ENCODE assay signal across 17 cellular contexts in the genomic region with DNA sequence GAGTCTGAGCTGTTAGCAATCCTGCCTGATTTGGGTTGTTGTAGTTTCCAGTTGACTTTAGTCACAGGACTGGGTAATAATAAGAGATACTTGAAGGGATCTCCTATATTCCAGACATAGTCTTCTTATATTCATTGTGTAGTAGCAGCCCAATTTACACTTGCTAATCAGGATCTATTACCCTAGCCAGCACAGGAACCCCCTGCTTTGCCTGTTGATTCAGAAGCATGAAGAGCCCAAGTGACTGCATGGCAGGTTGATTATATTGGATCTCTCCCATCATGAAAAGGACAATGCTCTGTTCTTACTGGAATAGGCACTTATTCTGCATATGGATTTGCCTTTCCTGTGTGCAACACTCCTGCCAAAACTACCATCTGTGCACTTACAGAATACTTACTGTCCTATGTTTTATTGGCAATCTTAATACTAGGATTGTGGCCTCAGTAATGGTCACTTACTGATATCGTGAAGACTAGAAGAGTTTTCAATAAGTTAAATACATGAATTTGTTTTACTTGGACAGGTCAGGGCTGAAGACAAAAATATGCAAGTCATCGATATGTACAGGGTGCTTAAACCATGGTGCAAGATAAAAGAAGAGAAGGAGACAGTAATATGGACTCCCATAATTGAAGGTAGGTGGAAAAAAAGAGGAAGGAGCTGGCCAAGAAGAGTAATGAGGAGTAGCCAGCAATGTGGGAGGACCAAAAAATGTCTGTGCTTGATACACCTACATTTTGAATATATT.
DNase-seq lines count a peak whose midpoint lies in the region; ATAC-seq, FAIRE-seq and TF ChIP-seq lines count a peak whose summit lies in the region.
"Had no signal": no experiment of that assay in that cellular context is flagged by ENCODE, and none has a peak within 500 bp of the region (broad histone marks: within the 10 kb centered on the region; RNA-seq: fewer than 3 reads in every experiment).

No MANE protein-coding gene starts in this region.

- H3K9ac ChIP-seq in HepG2 (ENCODE audit: insufficient read depth, low read depth, low read length): no peak overlapping the region
- H3K9ac ChIP-seq: GM23248 had no signal

- TF ChIP-seq EP300 in HepG2 (IDR thresholded peaks at IDR 0.05; ENCODE audit: low read depth in 2 of 2, low read length in 2 of 2) (no peak), HepG2 (CRISPR knock-in tag; IDR thresholded peaks at IDR 0.05; ENCODE audit: borderline replicate concordance) (no peak)

- no TSS peak for BruUV-seq in HepG2 (replicated peaks; lab: Mats Ljungman, UMichigan)

- intact Hi-C loops in HepG2 (cut with micrococcal nuclease; ENCODE audit: unreplicated experiment) (no loop called here), right lobe of liver (cut with DNase I) (no loop called here)

- H3K27ac ChIP-seq in HepG2 (ENCODE audit: extremely low read length, insufficient read depth, low read length): no peak overlapping the region
- H3K27ac ChIP-seq in right lobe of liver: no peak overlapping the region
- H3K27ac ChIP-seq: C4-2B, GM23248 had no signal

- POLR2A ChIA-PET in HepG2 (lab: Yijun Ruan, JAX): no interaction called here

- FAIRE-seq in HepG2 (lab: Jason Lieb, UNC): no peak
- FAIRE-seq: G401.6, GM12891 had no signal

- no peaks in the 10 kb centered on the region for H3K36me3 ChIP-seq in HepG2 (replicated peaks in 1 of 2; ENCODE audit: control insufficient read depth in 1 of 2, insufficient read depth in 2 of 2, low read length in 2 of 2)
- no peaks in the 10 kb centered on the region for H3K36me3 ChIP-seq in right lobe of liver

- H3K4me1 ChIP-seq in HepG2 (ENCODE audit: insufficient read depth, low read length): no peaks in the 10 kb centered on the region
- H3K4me1 ChIP-seq in right lobe of liver: peaks cover 0 to 5% (median 0%) of the 10 kb centered on the region in 4 donors

- H3K79me2 ChIP-seq in HepG2 (ENCODE audit: insufficient read depth, low read length): no peaks in the 10 kb centered on the region

- TF ChIP-seq POLR2A in HepG2 (IDR thresholded peaks at IDR 0.05; ENCODE audit: insufficient read depth in 1 of 2, low read depth in 2 of 2, low read length in 2 of 2) (no peak), right lobe of liver (IDR thresholded peaks at IDR 0.05) (no peak)

- H4K20me1 ChIP-seq in HepG2 (ENCODE audit: insufficient read depth, low read length): no peaks in the 10 kb centered on the region

- no peaks in the 10 kb centered on the region for H3K27me3 ChIP-seq in HepG2 (ENCODE audit: control insufficient read depth in 1 of 2, insufficient read depth in 2 of 2, low read length in 2 of 2)
- H3K27me3 ChIP-seq in right lobe of liver: no peaks in the 10 kb centered on the region

- in situ Hi-C loops in HepG2 (cut with HindIII; ENCODE audit: extremely low pct_ligation_motif_present, low pct_unique_long_range_greater_than_20kb): no loop called here

- CTCF ChIA-PET in HepG2 (lab: Yijun Ruan, JAX; ENCODE audit: low intra/inter-chr PET ratio, low total read pairs): no interaction called here

- no peak for TF ChIP-seq CTCF in HepG2 (CRISPR knock-in tag; IDR thresholded peaks at IDR 0.05)
- no peak for TF ChIP-seq CTCF in right lobe of liver (IDR thresholded peaks at IDR 0.05)

- no peak for TF ChIP-seq RAD21 in HepG2 (CRISPR knock-in tag; IDR thresholded peaks at IDR 0.05)

- H3K4me3 ChIP-seq in HepG2 (replicated peaks in 1 of 3; ENCODE audit: insufficient read depth in 1 of 3, low read depth in 2 of 3, low read length in 3 of 3) (no peak overlapping the region), right lobe of liver (no peak overlapping the region)
- H3K4me3 ChIP-seq: GM23248 had no signal

- no peak for DNase-seq in HepG2 (ENCODE audit: low spot score)
- no peak for DNase-seq in right lobe of liver
- DNase-seq in NCI-H2081 treated with DMSO at 0.1 percent for 48 hours (lab: John Stamatoyannopoulos, UW): peak; percentile 26
- DNase-seq in OCI-M1 (lab: John Stamatoyannopoulos, UW): peak; percentile 10
- DNase-seq in HCEC 1CT: no peak
- DNase-seq in C1 segment of cervical spinal cord (lab: John Stamatoyannopoulos, UW): no peak
- DNase-seq in NCI-H1436 (lab: John Stamatoyannopoulos, UW): no peak
- no peak for DNase-seq in LoVo (ENCODE audit: low spot score)
- DNase-seq: 8988T; CD4-positive, alpha-beta memory T cell; DMS79; EL; GM23248; H9 had no signal

- H3K9me3 ChIP-seq in HepG2 (ENCODE audit: low read length): peaks cover 35% of the 10 kb centered on the region
- H3K9me3 ChIP-seq in right lobe of liver: no peaks in the 10 kb centered on the region

- WGBS in HepG2 (ENCODE audit: low lambda C conversion rate): 2% methylated on average over 2 of the region's 2 CpGs
- 85% methylated on average over 2 of the region's 2 CpGs for WGBS in right lobe of liver (ENCODE audit: insufficient coverage, low coverage, low lambda C conversion rate, missing lambda C conversion rate)

- H3K4me2 ChIP-seq in HepG2 (ENCODE audit: low read depth, low read length): no peak overlapping the region

- ATAC-seq in HepG2 (no peak), right lobe of liver (no peak)

- no peak overlapping the region for H2AFZ ChIP-seq in HepG2 (ENCODE audit: low read length)
- H2AFZ ChIP-seq: GM23248 had no signal

TF ChIP-seq in HepG2, 621 proteins besides CTCF, POLR2A, EP300 and RAD21:
- TF ChIP-seq ZNF557 (CRISPR knock-in tag; IDR thresholded peaks at IDR 0.05) (no peak), NFE2L2 (IDR thresholded peaks at IDR 0.05; ENCODE audit: low read length) (peak; percentile 61; the same call in 1 of the 2 replicates)

Comparison
In these comparisons a context has a peak if more than half of its experiments do, and no peak if none do; other contexts are left out.
1. DNase-seq: peak in NCI-H2081 treated with DMSO at 0.1 percent for 48 hours (single experiment) and OCI-M1 (single experiment); none in HepG2 (single experiment), right lobe of liver (0 of 3), HCEC 1CT (single experiment), C1 segment of cervical spinal cord (0 of 14), NCI-H1436 (single experiment) and LoVo (single experiment).